41 cellular contexts compared by ENCODE assay signal in the genomic region with DNA sequence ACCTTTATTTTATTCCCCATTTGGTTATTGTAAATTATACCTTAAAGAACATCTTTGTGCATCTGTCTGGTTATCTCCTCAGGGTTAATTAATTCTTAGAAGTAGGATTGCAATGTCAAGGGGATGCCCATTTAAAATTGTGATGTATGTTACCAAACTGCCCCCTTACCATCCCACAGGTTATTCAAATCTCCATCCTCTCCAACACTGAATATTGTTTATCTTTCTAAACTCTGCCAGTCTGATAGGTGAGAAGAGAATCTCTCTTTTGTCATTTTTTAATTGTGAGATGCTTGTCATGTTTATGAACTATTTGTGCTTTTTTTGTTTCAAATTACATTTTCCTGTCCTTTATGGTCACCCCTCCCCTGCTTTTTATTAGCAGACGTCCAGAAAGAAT. TPM values are rescaled to one million over a fixed set of nuclear protein-coding genes. Genes with fewer than 3 reads are reported as not detected.
"Had no signal": no experiment of that assay in that cellular context is flagged by ENCODE, and none has a peak within 500 bp of the region (broad histone marks: within the 10 kb centered on the region; RNA-seq: fewer than 3 reads in every experiment).

No MANE protein-coding gene starts in this region.

- H3K27me3 ChIP-seq: adrenal gland, ascending aorta, body of pancreas, breast epithelium had no signal

- H3K4me3 Mint-ChIP-seq: activated naive CD4-positive, alpha-beta T cell treated with anti-CD3 and anti-CD28 coated beads for 36 hours; activated naive CD4-positive, alpha-beta T cell treated with anti-CD3 and anti-CD28 coated beads, Interleukin-2, amount 10 ng/mL, durations not matched to agents 7 days and 5 days; activated naive CD4-positive, alpha-beta T cell treated with anti-CD3 and anti-CD28 coated beads, Interleukin-2, amount 50 U/mL, for 24 hours; activated naive CD8-positive, alpha-beta T cell; activated naive CD8-positive, alpha-beta T cell treated with anti-CD3 and anti-CD28 coated beads for 36 hours; activated naive CD8-positive, alpha-beta T cell treated with anti-CD3 and anti-CD28 coated beads, Interleukin-2, amount 10 ng/mL, durations not matched to agents 7 days and 5 days; activated naive CD8-positive, alpha-beta T cell treated with anti-CD3 and anti-CD28 coated beads, Interleukin-2, amount 50 U/mL, for 24 hours; activated T-cell treated with anti-CD3 and anti-CD28 coated beads, Interleukin-2, amount 50 U/mL, for 24 hours; activated T-cell treated with anti-CD3 and anti-CD28 coated beads, Interleukin-2, amount 50 U/mL, for 4 hours; activated T-cell treated with anti-CD3 and anti-CD28 coated beads, Interleukin-2, amount 50 U/mL, for 72 hours; activated T-helper 1 cell treated with anti-CD3 and anti-CD28 coated beads, Interleukin-12 subunit alpha, Interleukin-12 subunit beta, Interleukin-2, Interleukin-4 antibody, amounts not matched to agents 30 ng/mL and 10 ng/mL and 1 ng/mL, durations not matched to agents 14 hours and 24 hours and 36 hours; activated T-helper 17 cell treated with anti-CD3 and anti-CD28 coated beads, Interleukin-2, amount 50 U/mL, for 72 hours; brain; central memory CD8-positive, alpha-beta T cell had no signal

- H3K36me3 Mint-ChIP-seq: activated naive CD4-positive, alpha-beta T cell treated with anti-CD3 and anti-CD28 coated beads, Interleukin-2, amount 10 ng/mL, durations not matched to agents 7 days and 5 days; activated naive CD8-positive, alpha-beta T cell treated with anti-CD3 and anti-CD28 coated beads for 36 hours; activated naive CD8-positive, alpha-beta T cell treated with anti-CD3 and anti-CD28 coated beads, Interleukin-2, amount 10 ng/mL, durations not matched to agents 7 days and 5 days; brain had no signal

- H3K4me1 Mint-ChIP-seq: activated T-helper 17 cell treated with anti-CD3 and anti-CD28 coated beads, Interleukin-2, amount 50 U/mL, for 72 hours had no signal

- H3K9me3 ChIP-seq: adrenal gland, ascending aorta, breast epithelium had no signal

- H3K4me3 ChIP-seq: adrenal gland, ascending aorta, body of pancreas, breast epithelium, cardiac muscle cell had no signal

- FAIRE-seq: astrocyte, bronchial epithelial cell had no signal

- DNase-seq: activated effector memory CD4-positive, alpha-beta T cell treated with anti-CD3 and anti-CD28 coated beads, Interleukin-2, amount 50 U/mL, for 16 hours; activated effector memory CD4-positive, alpha-beta T cell treated with Interleukin-2 at 50 U/mL for 16 hours; activated gamma-delta T cell; activated gamma-delta T cell treated with Interleukin-2 at 50 U/mL for 16 hours; activated naive CD4-positive, alpha-beta T cell; activated naive CD4-positive, alpha-beta T cell treated with anti-CD3 and anti-CD28 coated beads for 36 hours; activated naive CD4-positive, alpha-beta T cell treated with anti-CD3 and anti-CD28 coated beads, Interleukin-2, amount 10 ng/mL, durations not matched to agents 7 days and 5 days; activated naive CD4-positive, alpha-beta T cell treated with anti-CD3 and anti-CD28 coated beads, Interleukin-2, amount 50 U/mL, for 16 hours; activated naive CD4-positive, alpha-beta T cell treated with Interleukin-2 at 50 U/mL for 16 hours; activated naive CD8-positive, alpha-beta T cell treated with anti-CD3 and anti-CD28 coated beads for 36 hours; activated naive CD8-positive, alpha-beta T cell treated with anti-CD3 and anti-CD28 coated beads, Interleukin-2, amount 10 ng/mL, durations not matched to agents 7 days and 5 days; activated naive CD8-positive, alpha-beta T cell treated with anti-CD3 and anti-CD28 coated beads, Interleukin-2, amount 50 U/mL, for 24 hours; activated T-cell treated with anti-CD3 and anti-CD28 coated beads, Interleukin-2, amount 50 U/mL, for 24 hours; activated T-cell treated with anti-CD3 and anti-CD28 coated beads, Interleukin-2, amount 50 U/mL, for 4 hours; activated T-cell treated with anti-CD3 and anti-CD28 coated beads, Interleukin-2, amount 50 U/mL, for 48 hours; activated T-cell treated with anti-CD3 and anti-CD28 coated beads, Interleukin-2, amount 50 U/mL, for 72 hours; adrenal gland; amniotic stem cell; amygdala; anterior cingulate cortex; aorta; body of pancreas; brain microvascular endothelial cell; caudate nucleus; central memory CD4-positive, alpha-beta T cell; cerebellar nuclear complex had no signal

- H3K27ac Mint-ChIP-seq: activated naive CD4-positive, alpha-beta T cell treated with anti-CD3 and anti-CD28 coated beads for 36 hours; activated naive CD4-positive, alpha-beta T cell treated with anti-CD3 and anti-CD28 coated beads, Interleukin-2, amount 10 ng/mL, durations not matched to agents 7 days and 5 days; activated naive CD4-positive, alpha-beta T cell treated with anti-CD3 and anti-CD28 coated beads, Interleukin-2, amount 50 U/mL, for 72 hours; activated naive CD8-positive, alpha-beta T cell; activated naive CD8-positive, alpha-beta T cell treated with anti-CD3 and anti-CD28 coated beads for 36 hours; activated naive CD8-positive, alpha-beta T cell treated with anti-CD3 and anti-CD28 coated beads, Interleukin-2, amount 10 ng/mL, durations not matched to agents 7 days and 5 days; activated naive CD8-positive, alpha-beta T cell treated with anti-CD3 and anti-CD28 coated beads, Interleukin-2, amount 50 U/mL, for 24 hours; activated T-cell treated with anti-CD3 and anti-CD28 coated beads, Interleukin-2, amount 50 U/mL, for 24 hours; activated T-cell treated with anti-CD3 and anti-CD28 coated beads, Interleukin-2, amount 50 U/mL, for 72 hours; activated T-helper 1 cell treated with anti-CD3 and anti-CD28 coated beads, Interleukin-12 subunit alpha, Interleukin-12 subunit beta, Interleukin-2, Interleukin-4 antibody, amounts not matched to agents 30 ng/mL and 10 ng/mL and 1 ng/mL, durations not matched to agents 14 hours and 24 hours and 36 hours; activated T-helper 17 cell treated with anti-CD3 and anti-CD28 coated beads, Interleukin-2, amount 50 U/mL, for 72 hours; activated T-helper 2 cell treated with anti-CD3 and anti-CD28 coated beads, Interferon-gamma antibody, Interleukin-2, Interleukin-4, amounts not matched to agents 10 μg/mL and 5 μg/mL and 100 μg/mL, durations not matched to agents 14 hours and 24 hours and 36 hours had no signal

- H3K4me1 ChIP-seq: ascending aorta, body of pancreas, breast epithelium had no signal

- H3K36me3 ChIP-seq: adrenal gland, ascending aorta, brain microvascular endothelial cell, breast epithelium, cardiac muscle cell had no signal

- H3K27ac ChIP-seq: adrenal gland, ascending aorta, body of pancreas, brain microvascular endothelial cell, breast epithelium, cardiac muscle cell had no signal

- ATAC-seq: activated naive CD4-positive, alpha-beta T cell treated with anti-CD3 and anti-CD28 coated beads, Interleukin-2, amount 50 U/mL, for 72 hours; activated naive CD8-positive, alpha-beta T cell treated with anti-CD3 and anti-CD28 coated beads, Interleukin-2, amount 50 U/mL, for 24 hours; activated T-cell treated with anti-CD3 and anti-CD28 coated beads, Interleukin-2, amount 50 U/mL, for 4 hours; activated T-cell treated with anti-CD3 and anti-CD28 coated beads, Interleukin-2, amount 50 U/mL, for 72 hours; activated T-helper 17 cell treated with anti-CD3 and anti-CD28 coated beads, Interleukin-2, amount 50 U/mL, for 72 hours; body of pancreas had no signal

RNA-seq across cellular contexts. Expression of a gene that starts 55.8 kb away (rescaled TPM):
- total RNA-seq: activated naive CD4-positive, alpha-beta T cell treated with anti-CD3 and anti-CD28 coated beads for 36 hours; activated naive CD8-positive, alpha-beta T cell treated with anti-CD3 and anti-CD28 coated beads, Interleukin-2, amount 10 ng/mL, durations not matched to agents 7 days and 5 days; activated T-cell treated with anti-CD3 and anti-CD28 coated beads, Interleukin-2, amount 50 U/mL, for 4 hours; activated T-helper 2 cell treated with anti-CD3 and anti-CD28 coated beads, Interferon-gamma antibody, Interleukin-2, Interleukin-4, amounts not matched to agents 10 μg/mL and 5 μg/mL and 100 μg/mL, durations not matched to agents 14 hours and 24 hours and 36 hours; aorta; ascending aorta; astrocyte; body of pancreas; bronchial epithelial cell; cardiac septum; chondrocyte had no signal
- polyA plus RNA-seq: aorta had no signal
